8 cellular contexts compared by ENCODE assay signal in genomic region chr4:82462415-82462831, GRCh38. TPM values are rescaled to one million over a fixed set of nuclear protein-coding genes. Genes with fewer than 3 reads are reported as not detected.
DNase-seq lines count a peak whose midpoint lies in the region; ATAC-seq and TF ChIP-seq lines count a peak whose summit lies in the region.

No MANE protein-coding gene starts in this region.

- H3K27me3 Mint-ChIP-seq in activated CD4-positive, alpha-beta T cell treated with anti-CD3 and anti-CD28 coated beads, Interleukin-2, amount 10 ng/mL, durations not matched to agents 24 days and 14 days: no peaks in the 10 kb centered on the region

- no peak overlapping the region for H3K4me3 ChIP-seq in BJ (ENCODE audit: low read depth, low read length)
- H3K4me3 ChIP-seq in lower lobe of right lung: no peak overlapping the region

- ATAC-seq in HG03378 (IDR thresholded peaks at IDR 0.05; ENCODE audit: unreplicated experiment): peak; percentile 71
- ATAC-seq in lower lobe of right lung: peak; percentile 89 to 91

- no peaks in the 10 kb centered on the region for H3K9me3 Mint-ChIP-seq in activated CD4-positive, alpha-beta T cell treated with anti-CD3 and anti-CD28 coated beads, Interleukin-2, amount 10 ng/mL, durations not matched to agents 24 days and 14 days

- H3K9me3 ChIP-seq in lower lobe of right lung: no peaks in the 10 kb centered on the region

- DNase-seq in BJ (ENCODE audit: low read depth) (peak; percentile 24), GM19238 (ENCODE audit: insufficient read length, low spot score) (peak; percentile 59), NCI-H446 treated with DMSO at 0.1 percent for 48 hours (lab: John Stamatoyannopoulos, UW) (peak; percentile 65), dermis blood vessel endothelial cell (peak; percentile 89), lower lobe of right lung (peak; percentile 77)
- DNase-seq in activated CD4-positive, alpha-beta T cell treated with anti-CD3 and anti-CD28 coated beads, Interleukin-2, amount 10 ng/mL, durations not matched to agents 24 days and 14 days: peak; percentile 95
- peak; percentile 51 for DNase-seq in stimulated activated CD8-positive, alpha-beta memory T cell treated with anti-CD3 and anti-CD28 coated beads, Interleukin-12 subunit alpha, Interleukin-12 subunit beta, amount 100 ng/mL, for 24 hours (ENCODE audit: extremely low read depth)

- H3K4me1 Mint-ChIP-seq in activated CD4-positive, alpha-beta T cell treated with anti-CD3 and anti-CD28 coated beads, Interleukin-2, amount 10 ng/mL, durations not matched to agents 24 days and 14 days: peaks cover 4% of the 10 kb centered on the region

- H3K4me1 ChIP-seq in lower lobe of right lung: peaks cover 5% of the 10 kb centered on the region

- H3K36me3 Mint-ChIP-seq in activated CD4-positive, alpha-beta T cell treated with anti-CD3 and anti-CD28 coated beads, Interleukin-2, amount 10 ng/mL, durations not matched to agents 24 days and 14 days (ENCODE audit: low read depth): peaks cover 46% of the 10 kb centered on the region

- no peak overlapping the region for H3K4me3 Mint-ChIP-seq in activated CD4-positive, alpha-beta T cell treated with anti-CD3 and anti-CD28 coated beads, Interleukin-2, amount 10 ng/mL, durations not matched to agents 24 days and 14 days

- CTCF ChIA-PET in BJ (lab: Yijun Ruan, JAX): interaction anchor here (0.9 to 1.6 kb wide), 7 partner anchors 85 to 380 kb away, joined by 3 to 6 read pairs (median 3); partner anchors contain the start of gene SCD5

- H3K27ac ChIP-seq in lower lobe of right lung: no peak overlapping the region

- H3K36me3 ChIP-seq in BJ (ENCODE audit: control insufficient read depth, insufficient read depth, low read length) (peaks cover 6% of the 10 kb centered on the region), lower lobe of right lung (peaks cover 36% of the 10 kb centered on the region)

- H3K27me3 ChIP-seq in BJ (ENCODE audit: control insufficient read depth, insufficient read depth, low read length) (no peaks in the 10 kb centered on the region), lower lobe of right lung (ENCODE audit: low read depth) (no peaks in the 10 kb centered on the region)

- intact Hi-C loops in activated CD4-positive, alpha-beta T cell treated with anti-CD3 and anti-CD28 coated beads, Interleukin-2, amount 10 ng/mL, durations not matched to agents 24 days and 14 days (cut with micrococcal nuclease): loop anchor here (1.0 to 10.0 kb wide), 3 partner anchors 277 to 820 kb away; partner anchors contain the start of gene COQ2
- intact Hi-C loops in lower lobe of right lung (cut with DNase I): loop anchor here (10.0 kb wide), 1 partner anchor 272 kb away; no protein-coding TSS in a partner anchor

- peak; percentile 76 for TF ChIP-seq CTCF in BJ (IDR thresholded peaks at IDR 0.05; ENCODE audit: insufficient read depth, low read depth, low read length)
- peak; percentile 87 for TF ChIP-seq CTCF in lower lobe of right lung (IDR thresholded peaks at IDR 0.05)

- no peak overlapping the region for H3K27ac Mint-ChIP-seq in activated CD4-positive, alpha-beta T cell treated with anti-CD3 and anti-CD28 coated beads, Interleukin-2, amount 10 ng/mL, durations not matched to agents 24 days and 14 days

- POLR2A ChIA-PET in BJ (lab: Charles Lee): interaction anchor here (0.6 kb wide), 3 partner anchors 30 to 331 kb away, joined by 3 to 5 read pairs (median 4); no protein-coding TSS in a partner anchor

RNA-seq across cellular contexts. Expression of gene ENOPH1, which starts 32.0 kb away (rescaled TPM):
- polyA plus RNA-seq in BJ (2011; rRNA removed): 6.2 and 8.6 TPM in 2 replicates
- 3.5 and 4.2 TPM in 2 replicates for polyA minus RNA-seq in BJ (2011; rRNA and poly(A)+ RNA removed)
- total RNA-seq in activated CD4-positive, alpha-beta T cell treated with anti-CD3 and anti-CD28 coated beads, Interleukin-2, amount 10 ng/mL, durations not matched to agents 24 days and 14 days: 68.0 and 73.0 TPM in 2 replicates
- total RNA-seq in dermis blood vessel endothelial cell (43.6 and 56.7 TPM in 2 replicates), lower lobe of right lung (23.7 TPM)

RNA-seq across cellular contexts. Expression of gene HNRNPDL, which starts 32.2 kb away (rescaled TPM):
- polyA plus RNA-seq in BJ (2011; rRNA removed): 74.1 and 154 TPM in 2 replicates
- polyA minus RNA-seq in BJ (2011; rRNA and poly(A)+ RNA removed): 16.2 and 24.2 TPM in 2 replicates
- total RNA-seq in activated CD4-positive, alpha-beta T cell treated with anti-CD3 and anti-CD28 coated beads, Interleukin-2, amount 10 ng/mL, durations not matched to agents 24 days and 14 days: 488 and 490 TPM in 2 replicates
- total RNA-seq in dermis blood vessel endothelial cell: 166 and 184 TPM in 2 replicates
- total RNA-seq in lower lobe of right lung: 140 TPM

Comparison
In these comparisons a context has a peak if more than half of its experiments do, and no peak if none do; other contexts are left out.
1. DNase-seq: peak in every context shown above with its lines; median percentile 95 in activated CD4-positive, alpha-beta T cell treated with anti-CD3 and anti-CD28 coated beads, Interleukin-2, amount 10 ng/mL, durations not matched to agents 24 days and 14 days; 89 in dermis blood vessel endothelial cell; 77 in lower lobe of right lung; 65 in NCI-H446 treated with DMSO at 0.1 percent for 48 hours; 59 in GM19238; 51 in stimulated activated CD8-positive, alpha-beta memory T cell treated with anti-CD3 and anti-CD28 coated beads, Interleukin-12 subunit alpha, Interleukin-12 subunit beta, amount 100 ng/mL, for 24 hours; 24 in BJ.